1 cellular context compared by ENCODE assay signal in the genomic region with DNA sequence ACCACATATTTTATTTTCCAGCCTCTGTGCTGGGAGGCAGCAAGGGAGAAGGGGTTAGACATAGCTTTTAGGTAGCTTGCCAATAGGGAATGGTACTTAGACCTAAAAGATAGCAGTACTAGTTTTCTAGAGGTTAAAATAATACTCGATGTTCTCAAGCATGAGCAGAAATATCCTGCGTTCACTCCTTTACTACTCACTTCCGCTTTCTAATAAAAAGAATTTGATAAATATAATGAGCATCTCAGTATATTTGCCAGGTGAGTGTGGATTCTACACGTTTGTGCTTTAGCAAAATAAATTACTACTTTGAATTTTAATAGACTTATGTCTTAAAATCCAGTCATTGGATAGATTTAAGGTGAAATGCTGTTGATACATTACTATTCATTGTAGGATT.
TF ChIP-seq lines count a peak whose summit lies in the region.

No MANE protein-coding gene starts in this region.

TF ChIP-seq in HCT116, 20 proteins besides CTCF, POLR2A, EP300 and RAD21:
- no peak for TF ChIP-seq TCF7L2 (IDR thresholded peaks at IDR 0.05; ENCODE audit: borderline replicate concordance, extremely low read depth, insufficient read depth, insufficient read length)
- TF ChIP-seq EZH2phosphoT487 (IDR thresholded peaks at IDR 0.05; ENCODE audit: borderline replicate concordance) = no peak
- no peak for TF ChIP-seq ELF1 (IDR thresholded peaks at IDR 0.05; ENCODE audit: borderline replicate concordance, low read depth)
- TF ChIP-seq, protein P1, sequence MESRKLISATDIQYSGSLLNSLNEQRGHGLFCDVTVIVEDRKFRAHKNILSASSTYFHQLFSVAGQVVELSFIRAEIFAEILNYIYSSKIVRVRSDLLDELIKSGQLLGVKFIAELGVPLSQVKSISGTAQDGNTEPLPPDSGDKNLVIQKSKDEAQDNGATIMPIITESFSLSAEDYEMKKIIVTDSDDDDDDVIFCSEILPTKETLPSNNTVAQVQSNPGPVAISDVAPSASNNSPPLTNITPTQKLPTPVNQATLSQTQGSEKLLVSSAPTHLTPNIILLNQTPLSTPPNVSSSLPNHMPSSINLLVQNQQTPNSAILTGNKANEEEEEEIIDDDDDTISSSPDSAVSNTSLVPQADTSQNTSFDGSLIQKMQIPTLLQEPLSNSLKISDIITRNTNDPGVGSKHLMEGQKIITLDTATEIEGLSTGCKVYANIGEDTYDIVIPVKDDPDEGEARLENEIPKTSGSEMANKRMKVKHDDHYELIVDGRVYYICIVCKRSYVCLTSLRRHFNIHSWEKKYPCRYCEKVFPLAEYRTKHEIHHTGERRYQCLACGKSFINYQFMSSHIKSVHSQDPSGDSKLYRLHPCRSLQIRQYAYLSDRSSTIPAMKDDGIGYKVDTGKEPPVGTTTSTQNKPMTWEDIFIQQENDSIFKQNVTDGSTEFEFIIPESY (IDR thresholded peaks at IDR 0.05; ENCODE audit: extremely low read depth, insufficient replicate concordance, low read length) = no peak
- no peak for TF ChIP-seq ZFX (IDR thresholded peaks at IDR 0.05)
- no peak for TF ChIP-seq SRF (IDR thresholded peaks at IDR 0.05; ENCODE audit: low read depth)
- TF ChIP-seq POLR2AphosphoS5 (IDR thresholded peaks at IDR 0.05; ENCODE audit: low read depth, low read length) = no peak
- no peak for TF ChIP-seq CEBPB (IDR thresholded peaks at IDR 0.05; ENCODE audit: low read depth)
- TF ChIP-seq, protein P2, sequence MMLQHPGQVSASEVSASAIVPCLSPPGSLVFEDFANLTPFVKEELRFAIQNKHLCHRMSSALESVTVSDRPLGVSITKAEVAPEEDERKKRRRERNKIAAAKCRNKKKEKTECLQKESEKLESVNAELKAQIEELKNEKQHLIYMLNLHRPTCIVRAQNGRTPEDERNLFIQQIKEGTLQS (IDR thresholded peaks at IDR 0.05) = no peak
- TF ChIP-seq, protein P3, sequence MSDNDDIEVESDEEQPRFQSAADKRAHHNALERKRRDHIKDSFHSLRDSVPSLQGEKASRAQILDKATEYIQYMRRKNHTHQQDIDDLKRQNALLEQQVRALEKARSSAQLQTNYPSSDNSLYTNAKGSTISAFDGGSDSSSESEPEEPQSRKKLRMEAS (IDR thresholded peaks at IDR 0.05) = no peak
- no peak for TF ChIP-seq JUND (IDR thresholded peaks at IDR 0.05)
- TF ChIP-seq EGR1 (IDR thresholded peaks at IDR 0.05; ENCODE audit: low read depth) = no peak
- TF ChIP-seq FOSL1 (IDR thresholded peaks at IDR 0.05; ENCODE audit: low read depth) = no peak
- TF ChIP-seq YY1 (IDR thresholded peaks at IDR 0.05; ENCODE audit: extremely low read depth, insufficient replicate concordance, low read depth, low read length) = no peak
